In genomic region chr2:74715880-74716279, GRCh38 we compare ENCODE assay signal across 9 cellular contexts.
DNase-seq lines count a peak whose midpoint lies in the region; ATAC-seq, FAIRE-seq and TF ChIP-seq lines count a peak whose summit lies in the region.
"Had no signal": no experiment of that assay in that cellular context is flagged by ENCODE, and none has a peak within 500 bp of the region (broad histone marks: within the 10 kb centered on the region; RNA-seq: fewer than 3 reads in every experiment).

No MANE protein-coding gene starts in this region.

- peak overlapping the region; percentile 96 for H2AFZ ChIP-seq in endothelial cell of umbilical vein (ENCODE audit: low read depth, low read length)

- H3K9me3 ChIP-seq in endothelial cell of umbilical vein (replicated peaks; ENCODE audit: control insufficient read depth, insufficient read depth, low read length), result no peaks in the 10 kb centered on the region

- H3K36me3 ChIP-seq in endothelial cell of umbilical vein (ENCODE audit: control insufficient read depth in 2 of 2, extremely low read depth in 1 of 2, insufficient read depth in 2 of 2, low read length in 2 of 2), result no peaks in the 10 kb centered on the region

- H3K27ac Mint-ChIP-seq in osteocyte (ENCODE audit: unreplicated experiment), result peak overlapping the region; percentile 28

- H3K9ac ChIP-seq in endothelial cell of umbilical vein (replicated peaks; ENCODE audit: extremely low read depth, insufficient read depth, low read length), result peak overlapping the region; percentile 18

- no peak for FAIRE-seq in endothelial cell of umbilical vein (lab: Jason Lieb, UNC)

- H3K9me1 ChIP-seq in endothelial cell of umbilical vein (replicated peaks; ENCODE audit: control insufficient read depth, extremely low read depth, insufficient read depth, low read length), result no peaks in the 10 kb centered on the region

- peaks cover 12 to 24% of the 10 kb centered on the region in 2 experiments for H3K27me3 ChIP-seq in endothelial cell of umbilical vein (ENCODE audit: control insufficient read depth in 2 of 2, insufficient read depth in 2 of 2, low read length in 2 of 2)

- no peaks in the 10 kb centered on the region for H3K9me3 Mint-ChIP-seq in osteocyte (ENCODE audit: unreplicated experiment)

- CTCF ChIA-PET in endothelial cell of umbilical vein (lab: Charles Lee), result interaction anchor here (0.7 to 7.8 kb wide), 15 partner anchors 10 to 168 kb away, joined by 3 to 112 read pairs (median 4); partner anchors contain the start of gene HK2

- no peak for ATAC-seq in HG02798 (IDR thresholded peaks at IDR 0.05; ENCODE audit: poor library complexity, unreplicated experiment)

- peaks cover 7% of the 10 kb centered on the region for H3K4me1 Mint-ChIP-seq in osteocyte (ENCODE audit: unreplicated experiment)

- intact Hi-C loops in endothelial cell of umbilical vein (cut with micrococcal nuclease), result loop anchor here (1.0 to 2.0 kb wide), 5 partner anchors 26 to 160 kb away; partner anchors contain the start of genes HK2 and SEMA4F

- DNase-seq in DMS53 (lab: John Stamatoyannopoulos, UW), result peak; percentile 62
- peak; percentile 72 for DNase-seq in NCI-H82 (lab: John Stamatoyannopoulos, UW)
- no peak for DNase-seq in endothelial cell of umbilical vein (ENCODE audit: low read depth, low spot score)
- no peak for DNase-seq in osteocyte (ENCODE audit: extremely low spot score, unreplicated experiment)
- DNase-seq in HuH-7 (ENCODE audit: low spot score), result no peak
- DNase-seq in AG20443 (ENCODE audit: low spot score), result no peak
- DNase-seq in NCI-H1092 treated with DMSO at 0.1 percent for 48 hours (lab: John Stamatoyannopoulos, UW), result no peak
- DNase-seq: SHP77 treated with DMSO at 0.1 percent for 48 hours had no signal

- no peaks in the 10 kb centered on the region for H4K20me1 ChIP-seq in endothelial cell of umbilical vein (replicated peaks; ENCODE audit: control insufficient read depth, extremely low read depth, insufficient read depth, low read length)

- H3K79me2 ChIP-seq in endothelial cell of umbilical vein (ENCODE audit: control insufficient read depth, insufficient read depth, low read length), result no peaks in the 10 kb centered on the region

- no peak overlapping the region for H3K27ac ChIP-seq in endothelial cell of umbilical vein (ENCODE audit: insufficient read depth, low read depth, low read length)

- no TSS peak for BruUV-seq in endothelial cell of umbilical vein (replicated peaks; lab: Mats Ljungman, UMichigan)

- no peak for TF ChIP-seq POLR2A in endothelial cell of umbilical vein (IDR thresholded peaks at IDR 0.05; ENCODE audit: low read depth, low read length)

- peak overlapping the region; percentile 89 for H3K4me2 ChIP-seq in endothelial cell of umbilical vein (ENCODE audit: insufficient read depth, low read length)

- no peak for TF ChIP-seq CTCF in endothelial cell of umbilical vein (IDR thresholded peaks at IDR 0.05; ENCODE audit: extremely low read depth in 1 of 2, insufficient read depth in 1 of 2, low read depth in 1 of 2, low read length in 2 of 2)
- no peak for TF ChIP-seq CTCF in osteocyte (IDR thresholded peaks at IDR 0.05)

- peak overlapping the region in 2 of 3 experiments; percentile 57 to 62 for H3K4me3 ChIP-seq in endothelial cell of umbilical vein (replicated peaks in 1 of 3; ENCODE audit: insufficient read depth in 1 of 3, low read depth in 1 of 3, low read length in 3 of 3)

- no peaks in the 10 kb centered on the region for H3K27me3 Mint-ChIP-seq in osteocyte (ENCODE audit: unreplicated experiment)

- no peaks in the 10 kb centered on the region for H3K4me1 ChIP-seq in endothelial cell of umbilical vein (ENCODE audit: control insufficient read depth, extremely low read depth, insufficient read depth, low read length)

- POLR2A ChIA-PET in endothelial cell of umbilical vein (lab: Charles Lee), result no interaction called here

- peak overlapping the region; percentile 76 for H3K4me3 Mint-ChIP-seq in osteocyte (ENCODE audit: unreplicated experiment)

- dilution Hi-C loops in endothelial cell of umbilical vein (cut with MboI; ENCODE audit: extremely low pct_ligation_motif_present, low sequenced_read_pairs), result no loop called here

- no peaks in the 10 kb centered on the region for H3K36me3 Mint-ChIP-seq in osteocyte (ENCODE audit: unreplicated experiment)

TF ChIP-seq in endothelial cell of umbilical vein, 7 proteins besides CTCF, POLR2A, EP300 and RAD21:
- no peak for TF ChIP-seq MYC (IDR thresholded peaks at IDR 0.05; ENCODE audit: low read depth, low read length)
- TF ChIP-seq, protein P1, sequence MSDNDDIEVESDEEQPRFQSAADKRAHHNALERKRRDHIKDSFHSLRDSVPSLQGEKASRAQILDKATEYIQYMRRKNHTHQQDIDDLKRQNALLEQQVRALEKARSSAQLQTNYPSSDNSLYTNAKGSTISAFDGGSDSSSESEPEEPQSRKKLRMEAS (IDR thresholded peaks at IDR 0.05; ENCODE audit: insufficient read depth, insufficient read length), result no peak
- no peak for TF ChIP-seq GATA2 (IDR thresholded peaks at IDR 0.05; ENCODE audit: insufficient read depth, insufficient read length, low read depth, low read length)
- no peak for TF ChIP-seq POLR2AphosphoS5 (IDR thresholded peaks at IDR 0.05; ENCODE audit: insufficient read depth, low read depth, low read length)
- no peak for TF ChIP-seq FOS (IDR thresholded peaks at IDR 0.05; ENCODE audit: borderline replicate concordance, insufficient read depth, low read length)
- no peak for TF ChIP-seq EZH2 (IDR thresholded peaks at IDR 0.05; ENCODE audit: borderline replicate concordance, low read depth, low read length, severe bottlenecking)
- TF ChIP-seq JUN (IDR thresholded peaks at IDR 0.05; ENCODE audit: borderline replicate concordance, insufficient read depth, insufficient read length, low read depth), result no peak

Comparison
In these comparisons a context has a peak if more than half of its experiments do, and no peak if none do; other contexts are left out.
1. DNase-seq: peak in DMS53 (single experiment) and NCI-H82 (single experiment); none in endothelial cell of umbilical vein (single experiment), osteocyte (single experiment), HuH-7 (single experiment), AG20443 (single experiment) and NCI-H1092 treated with DMSO at 0.1 percent for 48 hours (single experiment).